In the genomic region with DNA sequence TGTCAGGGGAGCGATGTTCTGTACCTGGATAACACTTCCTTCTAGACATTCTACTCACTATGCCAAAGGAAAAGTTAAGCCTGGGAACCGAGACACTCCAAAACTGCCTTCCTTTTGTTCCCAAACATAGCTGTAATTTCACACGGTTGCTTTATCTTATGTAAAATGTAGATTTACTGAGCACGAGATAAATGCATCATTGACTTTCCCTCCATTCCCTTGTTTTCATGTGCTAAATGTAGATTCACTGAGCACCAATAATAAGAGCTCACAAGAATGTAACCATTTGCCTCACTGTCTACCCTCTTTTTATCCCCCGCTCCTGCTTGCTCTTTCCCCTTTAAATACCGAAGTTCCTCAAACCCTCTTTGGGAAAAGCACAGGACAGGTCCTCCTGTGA, we compare ENCODE assay signal across 30 cellular contexts. TPM values are rescaled to one million over a fixed set of nuclear protein-coding genes. Genes with fewer than 3 reads are reported as not detected.
DNase-seq lines count a peak whose midpoint lies in the region; ATAC-seq, FAIRE-seq and TF ChIP-seq lines count a peak whose summit lies in the region.
"Had no signal": no experiment of that assay in that cellular context is flagged by ENCODE, and none has a peak within 500 bp of the region (broad histone marks: within the 10 kb centered on the region; RNA-seq: fewer than 3 reads in every experiment).

No MANE protein-coding gene starts in this region.

- H3K27ac ChIP-seq in K562 (ENCODE audit: extremely low read depth, low read depth, low read length): no peak overlapping the region
- H3K27ac ChIP-seq: 22Rv1, A549, BLaER1 had no signal

- POLR2A ChIA-PET in K562 (lab: Yijun Ruan, JAX): interaction anchor here (0.6 kb wide), 1 partner anchor 14 kb away, joined by 3 read pairs; no protein-coding TSS in a partner anchor

- no peak for TF ChIP-seq EP300 in K562 (IDR thresholded peaks at IDR 0.05; ENCODE audit: low read length)

- no peak overlapping the region for H3K4me2 ChIP-seq in K562 (ENCODE audit: insufficient read depth, low read length)
- H3K4me2 ChIP-seq: A549, BLaER1 had no signal

- no peaks in the 10 kb centered on the region for H3K9me3 ChIP-seq in K562 (replicated peaks; ENCODE audit: control insufficient read depth, insufficient read depth, low read depth, low read length)
- H3K9me3 ChIP-seq: A549, BE2C had no signal

- no TSS peak for BruUV-seq in K562 (replicated peaks; lab: Mats Ljungman, UMichigan)

- H4K20me1 ChIP-seq in K562 (replicated peaks; ENCODE audit: control insufficient read depth, insufficient read depth, low read length): no peaks in the 10 kb centered on the region
- H4K20me1 ChIP-seq: BLaER1 had no signal

- H3K79me2 ChIP-seq in K562 (ENCODE audit: control insufficient read depth, insufficient read depth, low read length): no peaks in the 10 kb centered on the region

- FAIRE-seq in K562 (lab: Jason Lieb, UNC): no peak
- FAIRE-seq: A549, GM12878, GM12892, GM18507 had no signal

- no peaks in the 10 kb centered on the region for H3K4me1 Mint-ChIP-seq in activated naive CD8-positive, alpha-beta T cell treated with anti-CD3 and anti-CD28 coated beads for 36 hours
- H3K4me1 Mint-ChIP-seq in activated naive CD8-positive, alpha-beta T cell treated with anti-CD3 and anti-CD28 coated beads, Interleukin-2, amount 50 U/mL, for 24 hours: no peaks in the 10 kb centered on the region
- H3K4me1 Mint-ChIP-seq in nephron: peaks cover 30% of the 10 kb centered on the region
- H3K4me1 Mint-ChIP-seq in activated CD4-positive, alpha-beta T cell treated with anti-CD3 and anti-CD28 coated beads, Interleukin-2, amount 10 ng/mL, durations not matched to agents 24 days and 14 days: no peaks in the 10 kb centered on the region
- H3K4me1 Mint-ChIP-seq: CD4-positive, alpha-beta memory T cell had no signal

- CTCF ChIA-PET in K562 (lab: Yijun Ruan, JAX; ENCODE audit: low intra/inter-chr PET ratio): no interaction called here

- intact Hi-C loops in K562 (cut with micrococcal nuclease): no loop called here
- intact Hi-C loops in activated CD4-positive, alpha-beta T cell treated with anti-CD3 and anti-CD28 coated beads, Interleukin-2, amount 10 ng/mL, durations not matched to agents 24 days and 14 days (cut with micrococcal nuclease): no loop called here

- peak overlapping the region; percentile 43 for H3K27ac Mint-ChIP-seq in activated naive CD8-positive, alpha-beta T cell treated with anti-CD3 and anti-CD28 coated beads for 36 hours
- no peak overlapping the region for H3K27ac Mint-ChIP-seq in activated naive CD8-positive, alpha-beta T cell treated with anti-CD3 and anti-CD28 coated beads, Interleukin-2, amount 50 U/mL, for 24 hours
- peak overlapping the region in 2 of 3 experiments; percentile 30 to 69 for H3K27ac Mint-ChIP-seq in nephron
- H3K27ac Mint-ChIP-seq in activated CD4-positive, alpha-beta T cell treated with anti-CD3 and anti-CD28 coated beads, Interleukin-2, amount 10 ng/mL, durations not matched to agents 24 days and 14 days: no peak overlapping the region
- H3K27ac Mint-ChIP-seq: CD4-positive, CD25-positive, alpha-beta regulatory T cell had no signal

- no peak for TF ChIP-seq POLR2A in K562 (conservative IDR thresholded peaks at IDR 0.05)

- H3K4me3 Mint-ChIP-seq in activated naive CD8-positive, alpha-beta T cell treated with anti-CD3 and anti-CD28 coated beads for 36 hours: no peak overlapping the region
- no peak overlapping the region for H3K4me3 Mint-ChIP-seq in activated naive CD8-positive, alpha-beta T cell treated with anti-CD3 and anti-CD28 coated beads, Interleukin-2, amount 50 U/mL, for 24 hours
- no peak overlapping the region for H3K4me3 Mint-ChIP-seq in nephron
- H3K4me3 Mint-ChIP-seq in activated CD4-positive, alpha-beta T cell treated with anti-CD3 and anti-CD28 coated beads, Interleukin-2, amount 10 ng/mL, durations not matched to agents 24 days and 14 days: no peak overlapping the region
- H3K4me3 Mint-ChIP-seq: CD14-positive monocyte; CD4-positive, alpha-beta memory T cell; CD4-positive, CD25-positive, alpha-beta regulatory T cell; CD8-positive, alpha-beta memory T cell had no signal

- WGBS in K562 (ENCODE audit: insufficient coverage, low coverage, missing lambda C conversion rate): 22% methylated on average over 6 of the region's 6 CpGs

- H3K9me1 ChIP-seq in K562 (ENCODE audit: control insufficient read depth, insufficient read depth, low read length): no peaks in the 10 kb centered on the region

- DNase-seq in activated naive CD8-positive, alpha-beta T cell treated with anti-CD3 and anti-CD28 coated beads for 36 hours: no peak
- no peak for DNase-seq in activated naive CD8-positive, alpha-beta T cell treated with anti-CD3 and anti-CD28 coated beads, Interleukin-2, amount 50 U/mL, for 24 hours
- no peak for DNase-seq in K562 (ENCODE audit: extremely low read depth in 1 of 4, low spot score in 3 of 4)
- DNase-seq in hypothalamus (lab: John Stamatoyannopoulos, UW): no peak
- no peak for DNase-seq in NCI-H69 (lab: John Stamatoyannopoulos, UW)
- no peak for DNase-seq in activated CD4-positive, alpha-beta T cell treated with anti-CD3 and anti-CD28 coated beads, Interleukin-2, amount 10 ng/mL, durations not matched to agents 24 days and 14 days
- DNase-seq: BE2C; C1 segment of cervical spinal cord; CD4-positive, alpha-beta memory T cell; CD4-positive, CD25-positive, alpha-beta regulatory T cell; CD8-positive, alpha-beta memory T cell; COR-L47; DMS 273 treated with DMSO at 0.1 percent for 48 hours; DMS153; DMS53; DMS79; DND-41; EL; GDM1 had no signal

- ATAC-seq in activated naive CD8-positive, alpha-beta T cell treated with anti-CD3 and anti-CD28 coated beads, Interleukin-2, amount 50 U/mL, for 24 hours: no peak
- ATAC-seq in K562: no peak
- ATAC-seq: A549, GM12878 had no signal

- H3K27me3 Mint-ChIP-seq in activated naive CD8-positive, alpha-beta T cell treated with anti-CD3 and anti-CD28 coated beads for 36 hours: no peaks in the 10 kb centered on the region
- no peaks in the 10 kb centered on the region for H3K27me3 Mint-ChIP-seq in activated naive CD8-positive, alpha-beta T cell treated with anti-CD3 and anti-CD28 coated beads, Interleukin-2, amount 50 U/mL, for 24 hours
- H3K27me3 Mint-ChIP-seq in nephron (ENCODE audit: low read depth): no peaks in the 10 kb centered on the region
- H3K27me3 Mint-ChIP-seq in activated CD4-positive, alpha-beta T cell treated with anti-CD3 and anti-CD28 coated beads, Interleukin-2, amount 10 ng/mL, durations not matched to agents 24 days and 14 days: no peaks in the 10 kb centered on the region
- H3K27me3 Mint-ChIP-seq: CD4-positive, alpha-beta memory T cell; CD4-positive, CD25-positive, alpha-beta regulatory T cell; CD8-positive, alpha-beta memory T cell had no signal

- no peak overlapping the region for H3K9ac ChIP-seq in K562 (ENCODE audit: insufficient read depth in 1 of 2, low read depth in 2 of 2, low read length in 2 of 2)
- H3K9ac ChIP-seq: BLaER1 had no signal

- peaks cover 26% of the 10 kb centered on the region for H3K36me3 Mint-ChIP-seq in activated naive CD8-positive, alpha-beta T cell treated with anti-CD3 and anti-CD28 coated beads for 36 hours
- peaks cover 21% of the 10 kb centered on the region for H3K36me3 Mint-ChIP-seq in activated naive CD8-positive, alpha-beta T cell treated with anti-CD3 and anti-CD28 coated beads, Interleukin-2, amount 50 U/mL, for 24 hours (ENCODE audit: low read depth)
- no peaks in the 10 kb centered on the region for H3K36me3 Mint-ChIP-seq in nephron (ENCODE audit: low read depth)
- peaks cover 11% of the 10 kb centered on the region for H3K36me3 Mint-ChIP-seq in activated CD4-positive, alpha-beta T cell treated with anti-CD3 and anti-CD28 coated beads, Interleukin-2, amount 10 ng/mL, durations not matched to agents 24 days and 14 days (ENCODE audit: low read depth)

- no peak overlapping the region for H2AFZ ChIP-seq in K562 (ENCODE audit: low read depth, low read length)

- H3K36me3 ChIP-seq in K562 (ENCODE audit: control insufficient read depth, insufficient read depth, low read length): no peaks in the 10 kb centered on the region
- H3K36me3 ChIP-seq: BE2C had no signal

- TF ChIP-seq CTCF in K562 (IDR thresholded peaks at IDR 0.05 in 2 of 3, conservative IDR thresholded peaks at IDR 0.05 in 1 of 3; ENCODE audit: insufficient read depth in 2 of 3, low read depth in 1 of 3, low read length in 3 of 3) (no peak), nephron (IDR thresholded peaks at IDR 0.05; ENCODE audit: unreplicated experiment in 3 of 3) (no peak)

- in situ Hi-C loops in K562 (cut with MboI): no loop called here

- H3K4me1 ChIP-seq in K562 (replicated peaks in 1 of 2; ENCODE audit: control insufficient read depth in 2 of 2, insufficient read depth in 2 of 2, low read length in 2 of 2): no peaks in the 10 kb centered on the region
- H3K4me1 ChIP-seq: BE2C had no signal

- no peak overlapping the region for H3K4me3 ChIP-seq in K562
- H3K4me3 ChIP-seq: A549, BLaER1, GM12878 had no signal

- H3K27me3 ChIP-seq in K562 (ENCODE audit: control insufficient read depth in 2 of 2, insufficient read depth in 2 of 2, low read length in 2 of 2): no peaks in the 10 kb centered on the region
- H3K27me3 ChIP-seq: BE2C, BLaER1 had no signal

- H3K9me3 Mint-ChIP-seq in activated naive CD8-positive, alpha-beta T cell treated with anti-CD3 and anti-CD28 coated beads for 36 hours: peaks cover 4% of the 10 kb centered on the region
- H3K9me3 Mint-ChIP-seq in activated naive CD8-positive, alpha-beta T cell treated with anti-CD3 and anti-CD28 coated beads, Interleukin-2, amount 50 U/mL, for 24 hours: peaks cover 10% of the 10 kb centered on the region
- peaks cover 9% of the 10 kb centered on the region for H3K9me3 Mint-ChIP-seq in nephron
- H3K9me3 Mint-ChIP-seq in activated CD4-positive, alpha-beta T cell treated with anti-CD3 and anti-CD28 coated beads, Interleukin-2, amount 10 ng/mL, durations not matched to agents 24 days and 14 days: peaks cover 4% of the 10 kb centered on the region
- H3K9me3 Mint-ChIP-seq: CD8-positive, alpha-beta memory T cell had no signal

- no peak for TF ChIP-seq RAD21 in K562 (CRISPR knock-in tag; conservative IDR thresholded peaks at IDR 0.05 in 1 of 2, IDR thresholded peaks at IDR 0.05 in 1 of 2)

RNA-seq across cellular contexts. Expression of a gene that starts 10.7 kb away (rescaled TPM):
- total RNA-seq in activated naive CD8-positive, alpha-beta T cell treated with anti-CD3 and anti-CD28 coated beads for 36 hours: not detected
- not detected in 2 replicates for total RNA-seq in K562 (2011; cell fraction: chromatin; rRNA removed; ENCODE audit: low replicate concordance)
- not detected in 2 replicates for total RNA-seq in K562 (2011; cell fraction: nucleolus; rRNA removed)
- not detected in 2 replicates for total RNA-seq in K562 (2011; cell fraction: nucleoplasm; rRNA removed)
- total RNA-seq in K562 (2014; rRNA removed) (not detected in 2 replicates), K562 (2014; rRNA removed; fragmentation: Illumina TruSeq; extraction: Trizol) (not detected in 2 replicates), K562 (2015; rRNA removed; fragmentation: Illumina TruSeq; extraction: Trizol) (not detected in 2 replicates), K562 (2021) (not detected in 2 replicates)
- polyA plus RNA-seq in K562 (2011; rRNA removed) (not detected in 2 replicates), K562 (2014; fragmentation: Illumina TruSeq; extraction: Trizol) (not detected in 2 replicates), K562 (2014; fragmentation: Nextera tagmentation; extraction: Ambion mirVana) (not detected), K562 (2014; rRNA removed) (not detected in 2 replicates)
- polyA plus RNA-seq in K562 (2011; cell fraction: cytosol; rRNA removed): not detected in 2 replicates
- 0.04 TPM in 1 of 2 replicates, not detected in the other for polyA plus RNA-seq in K562 (2011; cell fraction: nucleus; rRNA removed)
- polyA plus RNA-seq in K562 (2012): not detected in 2 replicates
- not detected in 2 replicates for polyA minus RNA-seq in K562 (2011; rRNA and poly(A)+ RNA removed)
- not detected in 2 replicates for polyA minus RNA-seq in K562 (2011; cell fraction: cytosol; rRNA and poly(A)+ RNA removed)
- polyA minus RNA-seq in K562 (2011; cell fraction: nucleus; rRNA and poly(A)+ RNA removed): not detected in 2 replicates
- 0.23 TPM in 1 of 2 replicates, not detected in the other for total RNA-seq in activated CD4-positive, alpha-beta T cell treated with anti-CD3 and anti-CD28 coated beads, Interleukin-2, amount 10 ng/mL, durations not matched to agents 24 days and 14 days
- total RNA-seq: A172; CD4-positive, CD25-positive, alpha-beta regulatory T cell; Daoy; G401; GM12878 had no signal
- polyA plus RNA-seq: CD14-positive monocyte; CD4-positive, alpha-beta memory T cell; CD4-positive, CD25-positive, alpha-beta regulatory T cell; CD8-positive, alpha-beta memory T cell; GM12878 had no signal

RNA-seq across cellular contexts. Expression of a gene that starts 27.8 kb away (rescaled TPM):
- 10 to 100 TPM; 31.9 to 36.5 TPM for total RNA-seq in activated naive CD8-positive, alpha-beta T cell treated with anti-CD3 and anti-CD28 coated beads for 36 hours
- 9.4 and 13.7 TPM in 2 replicates for total RNA-seq in K562 (2011; cell fraction: chromatin; rRNA removed; ENCODE audit: low replicate concordance)
- total RNA-seq in K562 (2011; cell fraction: nucleolus; rRNA removed): 16.6 and 18.8 TPM in 2 replicates
- 16.1 and 20.8 TPM in 2 replicates for total RNA-seq in K562 (2011; cell fraction: nucleoplasm; rRNA removed)
- 6.8 and 10.3 TPM in 2 replicates for total RNA-seq in K562 (2014; rRNA removed)
- total RNA-seq in K562 (2014; rRNA removed; fragmentation: Illumina TruSeq; extraction: Trizol): 5.1 and 5.2 TPM in 2 replicates
- 6.6 and 6.7 TPM in 2 replicates for total RNA-seq in K562 (2015; rRNA removed; fragmentation: Illumina TruSeq; extraction: Trizol)
- total RNA-seq in K562 (2021): 5.4 and 7.5 TPM in 2 replicates
- 6.0 and 7.9 TPM in 2 replicates for polyA plus RNA-seq in K562 (2011; rRNA removed)
- polyA plus RNA-seq in K562 (2011; cell fraction: cytosol; rRNA removed): 5.6 and 13.1 TPM in 2 replicates
- polyA plus RNA-seq in K562 (2011; cell fraction: nucleus; rRNA removed): 5.7 and 6.9 TPM in 2 replicates
- 5.4 and 7.8 TPM in 2 replicates for polyA plus RNA-seq in K562 (2012)
- 5.9 and 6.4 TPM in 2 replicates for polyA plus RNA-seq in K562 (2014; fragmentation: Illumina TruSeq; extraction: Trizol)
- 1 to 10 TPM; 1.3 to 1.9 TPM for polyA plus RNA-seq in K562 (2014; fragmentation: Nextera tagmentation; extraction: Ambion mirVana)
- 7.3 and 9.4 TPM in 2 replicates for polyA plus RNA-seq in K562 (2014; rRNA removed)
- polyA minus RNA-seq in K562 (2011; rRNA and poly(A)+ RNA removed): 5.9 and 6.8 TPM in 2 replicates
- polyA minus RNA-seq in K562 (2011; cell fraction: cytosol; rRNA and poly(A)+ RNA removed): 3.4 and 7.4 TPM in 2 replicates
- polyA minus RNA-seq in K562 (2011; cell fraction: nucleus; rRNA and poly(A)+ RNA removed): 4.6 and 6.4 TPM in 2 replicates
- total RNA-seq in activated CD4-positive, alpha-beta T cell treated with anti-CD3 and anti-CD28 coated beads, Interleukin-2, amount 10 ng/mL, durations not matched to agents 24 days and 14 days: 31.9 and 35.6 TPM in 2 replicates

Comparison
In these comparisons a context has a peak if more than half of its experiments do, and no peak if none do; other contexts are left out.
1. H3K27ac Mint-ChIP-seq: peak in activated naive CD8-positive, alpha-beta T cell treated with anti-CD3 and anti-CD28 coated beads for 36 hours (single experiment) and nephron (2 of 3); none in activated naive CD8-positive, alpha-beta T cell treated with anti-CD3 and anti-CD28 coated beads, Interleukin-2, amount 50 U/mL, for 24 hours (single experiment) and activated CD4-positive, alpha-beta T cell treated with anti-CD3 and anti-CD28 coated beads, Interleukin-2, amount 10 ng/mL, durations not matched to agents 24 days and 14 days (single experiment).